Comparison of ENCODE assay signal across 8 cellular contexts in genomic region chr14:70808023-70808401, GRCh38. TPM values are rescaled to one million over a fixed set of nuclear protein-coding genes. Genes with fewer than 3 reads are reported as not detected.
DNase-seq lines count a peak whose midpoint lies in the region; ATAC-seq and TF ChIP-seq lines count a peak whose summit lies in the region.

No MANE protein-coding gene starts in this region.

- TF ChIP-seq CTCF in progenitor cell of endocrine pancreas (IDR thresholded peaks at IDR 0.05; ENCODE audit: unreplicated experiment), result no peak
- no peak for TF ChIP-seq CTCF in osteoblast (IDR thresholded peaks at IDR 0.05; ENCODE audit: extremely low read depth, low read depth, low read length)

- peaks cover under 1% of the 10 kb centered on the region for H3K36me3 Mint-ChIP-seq in IgD-negative memory B cell
- H3K36me3 Mint-ChIP-seq in activated CD4-positive, alpha-beta T cell treated with anti-CD3 and anti-CD28 coated beads, Interleukin-2, amount 10 ng/mL, durations not matched to agents 24 days and 14 days (ENCODE audit: low read depth), result no peaks in the 10 kb centered on the region
- H3K36me3 Mint-ChIP-seq in progenitor cell of endocrine pancreas (ENCODE audit: insufficient read depth), result peaks cover under 1% of the 10 kb centered on the region

- peaks cover 2% of the 10 kb centered on the region for H3K27me3 Mint-ChIP-seq in IgD-negative memory B cell
- H3K27me3 Mint-ChIP-seq in activated CD4-positive, alpha-beta T cell treated with anti-CD3 and anti-CD28 coated beads, Interleukin-2, amount 10 ng/mL, durations not matched to agents 24 days and 14 days, result peaks cover 4% of the 10 kb centered on the region
- no peaks in the 10 kb centered on the region for H3K27me3 Mint-ChIP-seq in progenitor cell of endocrine pancreas

- H3K27ac Mint-ChIP-seq in IgD-negative memory B cell (peak overlapping the region; percentile 13 to 83 (median 77)), progenitor cell of endocrine pancreas (peak overlapping the region; percentile 90)
- peak overlapping the region; percentile 34 for H3K27ac Mint-ChIP-seq in activated CD4-positive, alpha-beta T cell treated with anti-CD3 and anti-CD28 coated beads, Interleukin-2, amount 10 ng/mL, durations not matched to agents 24 days and 14 days

- H3K9me3 ChIP-seq in endocrine pancreas (ENCODE audit: control insufficient read depth, low read length), result no peaks in the 10 kb centered on the region
- no peaks in the 10 kb centered on the region for H3K9me3 ChIP-seq in osteoblast (ENCODE audit: low read depth, low read length)

- H3K9me3 Mint-ChIP-seq in IgD-negative memory B cell (no peaks in the 10 kb centered on the region), progenitor cell of endocrine pancreas (ENCODE audit: low read depth) (no peaks in the 10 kb centered on the region)
- H3K9me3 Mint-ChIP-seq in activated CD4-positive, alpha-beta T cell treated with anti-CD3 and anti-CD28 coated beads, Interleukin-2, amount 10 ng/mL, durations not matched to agents 24 days and 14 days, result no peaks in the 10 kb centered on the region

- H3K27me3 ChIP-seq in endocrine pancreas (ENCODE audit: control insufficient read depth, insufficient read depth, low read length) (no peaks in the 10 kb centered on the region), osteoblast (ENCODE audit: insufficient read depth, low read length) (peaks cover 51% of the 10 kb centered on the region)

- H3K4me1 Mint-ChIP-seq in IgD-negative memory B cell, result peaks cover 21 to 34% (median 28%) of the 10 kb centered on the region in 3 donors
- peaks cover 3% of the 10 kb centered on the region for H3K4me1 Mint-ChIP-seq in activated CD4-positive, alpha-beta T cell treated with anti-CD3 and anti-CD28 coated beads, Interleukin-2, amount 10 ng/mL, durations not matched to agents 24 days and 14 days
- H3K4me1 Mint-ChIP-seq in progenitor cell of endocrine pancreas (ENCODE audit: low read depth), result peaks cover 9% of the 10 kb centered on the region

- H3K9ac ChIP-seq in endocrine pancreas (ENCODE audit: control insufficient read depth, insufficient read depth, low read length), result peak overlapping the region; percentile 5

- H3K27ac ChIP-seq in osteoblast (ENCODE audit: low read depth, low read length), result no peak overlapping the region

- H3K4me2 ChIP-seq in osteoblast (ENCODE audit: insufficient read depth, low read length), result no peak overlapping the region

- ATAC-seq in GM18511 (IDR thresholded peaks at IDR 0.05; ENCODE audit: unreplicated experiment), result no peak

- H3K36me3 ChIP-seq in endocrine pancreas (ENCODE audit: control insufficient read depth, insufficient read depth, low read length) (no peaks in the 10 kb centered on the region), osteoblast (ENCODE audit: insufficient read depth, low read length) (no peaks in the 10 kb centered on the region)

- H3K79me2 ChIP-seq in osteoblast (ENCODE audit: insufficient read depth, low read length), result no peaks in the 10 kb centered on the region

- no peak overlapping the region for H2AFZ ChIP-seq in osteoblast (ENCODE audit: low read length)

- H3K4me3 Mint-ChIP-seq in IgD-negative memory B cell (peak overlapping the region in 2 of 4 donors; percentile 87 to 97), progenitor cell of endocrine pancreas (ENCODE audit: low read depth) (peak overlapping the region; percentile 74)
- no peak overlapping the region for H3K4me3 Mint-ChIP-seq in activated CD4-positive, alpha-beta T cell treated with anti-CD3 and anti-CD28 coated beads, Interleukin-2, amount 10 ng/mL, durations not matched to agents 24 days and 14 days

- H4K20me1 ChIP-seq in osteoblast (ENCODE audit: insufficient read depth, low read length), result no peaks in the 10 kb centered on the region

- H3K4me3 ChIP-seq in endocrine pancreas (ENCODE audit: control insufficient read depth, insufficient read depth, low read length), result peak overlapping the region; percentile 70
- H3K4me3 ChIP-seq in osteoblast (ENCODE audit: insufficient read depth, low read length), result no peak overlapping the region

- intact Hi-C loops in activated CD4-positive, alpha-beta T cell treated with anti-CD3 and anti-CD28 coated beads, Interleukin-2, amount 10 ng/mL, durations not matched to agents 24 days and 14 days (cut with micrococcal nuclease), result loop anchor here (5.0 kb wide), 3 partner anchors 151 to 206 kb away; partner anchors contain the start of genes MED6 and TTC9

- peak; percentile 22 for DNase-seq in ELR (ENCODE audit: low read depth)
- peak; percentile 88 for DNase-seq in activated CD4-positive, alpha-beta T cell treated with anti-CD3 and anti-CD28 coated beads, Interleukin-2, amount 10 ng/mL, durations not matched to agents 24 days and 14 days
- DNase-seq in progenitor cell of endocrine pancreas (ENCODE audit: low spot score, unreplicated experiment), result no peak
- no peak for DNase-seq in hepatic stellate cell (ENCODE audit: low spot score)
- DNase-seq in osteoblast (ENCODE audit: insufficient read length, low spot score, missing footprints), result no peak

- H3K4me1 ChIP-seq in endocrine pancreas (ENCODE audit: control insufficient read depth, insufficient read depth, low read length) (peaks cover 5% of the 10 kb centered on the region), osteoblast (ENCODE audit: insufficient read depth, low read length) (peaks cover 3% of the 10 kb centered on the region)

RNA-seq across cellular contexts. Expression of gene MAP3K9, which starts 1.3 kb away (rescaled TPM):
- 5.3 TPM for polyA plus RNA-seq in IgD-negative memory B cell
- 4.2 TPM in 2 replicates for total RNA-seq in activated CD4-positive, alpha-beta T cell treated with anti-CD3 and anti-CD28 coated beads, Interleukin-2, amount 10 ng/mL, durations not matched to agents 24 days and 14 days
- total RNA-seq in progenitor cell of endocrine pancreas (27.6 and 31.8 TPM in 2 replicates), osteoblast (under 0.01 TPM in 2 replicates)

Comparison
In these comparisons a context has a peak if more than half of its experiments do, and no peak if none do; other contexts are left out.
1. DNase-seq: peak in ELR (single experiment) and activated CD4-positive, alpha-beta T cell treated with anti-CD3 and anti-CD28 coated beads, Interleukin-2, amount 10 ng/mL, durations not matched to agents 24 days and 14 days (single experiment); none in progenitor cell of endocrine pancreas (single experiment), hepatic stellate cell (single experiment) and osteoblast (single experiment).
2. H3K27ac Mint-ChIP-seq: peak in every context shown above with its lines; median percentile 90 in progenitor cell of endocrine pancreas; 77 in IgD-negative memory B cell; 34 in activated CD4-positive, alpha-beta T cell treated with anti-CD3 and anti-CD28 coated beads, Interleukin-2, amount 10 ng/mL, durations not matched to agents 24 days and 14 days.